1 cellular context compared by ENCODE assay signal in genomic region chr1:156295391-156295947, GRCh38.
TF ChIP-seq lines count a peak whose summit lies in the region.

TSS of gene GLMP (minus strand) at chr1:156295679. CDS start at chr1:156295645, 34 bp downstream.

TF ChIP-seq in HepG2, 621 proteins besides CTCF, POLR2A, EP300 and RAD21 (continued from another document and continues in another):
- TF ChIP-seq ZNF362 (CRISPR knock-in tag; IDR thresholded peaks at IDR 0.05; ENCODE audit: borderline replicate concordance) = peak; percentile 63; the same call in 1 of the 2 replicates
- peak; percentile 96 for TF ChIP-seq SAP130 (CRISPR knock-in tag; IDR thresholded peaks at IDR 0.05; ENCODE audit: low read depth)
- no peak for TF ChIP-seq ZBTB38 (CRISPR knock-in tag; IDR thresholded peaks at IDR 0.05)
- no peak for TF ChIP-seq MYPOP (CRISPR knock-in tag; IDR thresholded peaks at IDR 0.05)
- 0 out of 2 replicates have a peak, but pooled peaks have one; percentile 28 for TF ChIP-seq ZNF280B (CRISPR knock-in tag; IDR thresholded peaks at IDR 0.05; ENCODE audit: borderline replicate concordance)
- no peak for TF ChIP-seq ZSCAN12 (CRISPR knock-in tag; IDR thresholded peaks at IDR 0.05)
- TF ChIP-seq PHF8 (CRISPR knock-in tag; IDR thresholded peaks at IDR 0.05) = peak; percentile 71
- 0 out of 2 replicates have a peak, but pooled peaks have one; percentile 63 for TF ChIP-seq PAX8 (CRISPR knock-in tag; IDR thresholded peaks at IDR 0.05; ENCODE audit: borderline replicate concordance)
- 0 out of 2 replicates have a peak, but pooled peaks have one; percentile 33 for TF ChIP-seq MED13 (CRISPR knock-in tag; IDR thresholded peaks at IDR 0.05)
- peak; percentile 88 for TF ChIP-seq RAD51 (IDR thresholded peaks at IDR 0.05; ENCODE audit: borderline replicate concordance)
- TF ChIP-seq FOXP4 (CRISPR knock-in tag; IDR thresholded peaks at IDR 0.05) = 0 out of 2 replicates have a peak, but pooled peaks have one; percentile 9
- TF ChIP-seq CAMTA2 (CRISPR knock-in tag; IDR thresholded peaks at IDR 0.05; ENCODE audit: borderline replicate concordance) = no peak
- peak; percentile 55; the same call in 1 of the 2 replicates for TF ChIP-seq ZNF788 (CRISPR knock-in tag; IDR thresholded peaks at IDR 0.05; ENCODE audit: borderline replicate concordance)
- no peak; the same call in 1 of the 2 replicates for TF ChIP-seq DDIT3 (CRISPR knock-in tag; IDR thresholded peaks at IDR 0.05)
- no peak for TF ChIP-seq ZNF296 (CRISPR knock-in tag; conservative IDR thresholded peaks at IDR 0.05)
- no peak for TF ChIP-seq JARID2 (CRISPR knock-in tag; IDR thresholded peaks at IDR 0.05; ENCODE audit: insufficient replicate concordance)
- TF ChIP-seq ZNF878 (CRISPR knock-in tag; IDR thresholded peaks at IDR 0.05) = 0 out of 2 replicates have a peak, but pooled peaks have one; percentile 41
- 0 out of 2 replicates have a peak, but pooled peaks have one; percentile 30 for TF ChIP-seq NAIF1 (CRISPR knock-in tag; IDR thresholded peaks at IDR 0.05; ENCODE audit: borderline replicate concordance)
- peak; percentile 65; the same call in 1 of the 2 replicates for TF ChIP-seq THAP11 (CRISPR knock-in tag; IDR thresholded peaks at IDR 0.05)
- TF ChIP-seq RBM22 (optimal IDR thresholded peaks at IDR 0.05; ENCODE audit: low read length) = no peak
- TF ChIP-seq HIVEP1 (CRISPR knock-in tag; IDR thresholded peaks at IDR 0.05) = no peak
- peak; percentile 62; the same call in 1 of the 2 replicates for TF ChIP-seq YEATS4 (CRISPR knock-in tag; IDR thresholded peaks at IDR 0.05; ENCODE audit: borderline replicate concordance)
- TF ChIP-seq DMAP1 (CRISPR knock-in tag; IDR thresholded peaks at IDR 0.05) = peak; percentile 22; the same call in 1 of the 2 replicates
- TF ChIP-seq KDM5A (IDR thresholded peaks at IDR 0.05; ENCODE audit: borderline replicate concordance, low read length) = peak; percentile 96
- TF ChIP-seq PAWR (CRISPR knock-in tag; IDR thresholded peaks at IDR 0.05; ENCODE audit: borderline replicate concordance) = no peak
- TF ChIP-seq ZNF550 (CRISPR knock-in tag; IDR thresholded peaks at IDR 0.05; ENCODE audit: borderline replicate concordance) = no peak
- TF ChIP-seq PATZ1 (CRISPR knock-in tag; IDR thresholded peaks at IDR 0.05) = 0 out of 2 replicates have a peak, but pooled peaks have one; percentile 34
- no peak for TF ChIP-seq DNMT3B (CRISPR knock-in tag; conservative IDR thresholded peaks at IDR 0.05)
- TF ChIP-seq BHLHE40 (IDR thresholded peaks at IDR 0.05; ENCODE audit: low read length) = peak; percentile 34; the same call in 1 of the 2 replicates
- 0 out of 2 replicates have a peak, but pooled peaks have one; percentile 67 for TF ChIP-seq TGIF2 (CRISPR knock-in tag; IDR thresholded peaks at IDR 0.05)
- no peak for TF ChIP-seq TP53 (CRISPR knock-in tag; conservative IDR thresholded peaks at IDR 0.05)
- TF ChIP-seq ZNF687 (CRISPR knock-in tag; IDR thresholded peaks at IDR 0.05) = peak; percentile 74
- peak; percentile 93 for TF ChIP-seq TFAP4 (IDR thresholded peaks at IDR 0.05; ENCODE audit: borderline replicate concordance, low read depth)
- TF ChIP-seq XBP1 (CRISPR knock-in tag; IDR thresholded peaks at IDR 0.05) = no peak
- no peak for TF ChIP-seq TAF15 (IDR thresholded peaks at IDR 0.05; ENCODE audit: low read depth, low read length, poor library complexity, severe bottlenecking)
- no peak for TF ChIP-seq TERF1 (CRISPR knock-in tag; IDR thresholded peaks at IDR 0.05)
- peak; percentile 26; the same call in 1 of the 2 replicates for TF ChIP-seq SALL1 (CRISPR knock-in tag; IDR thresholded peaks at IDR 0.05)
- peak; percentile 67 for TF ChIP-seq RBFOX2 (IDR thresholded peaks at IDR 0.05; ENCODE audit: low read depth, low read length)
- TF ChIP-seq ZXDC (CRISPR knock-in tag; IDR thresholded peaks at IDR 0.05) = no peak
- no peak for TF ChIP-seq HIC2 (CRISPR knock-in tag; IDR thresholded peaks at IDR 0.05; ENCODE audit: low read depth)
- TF ChIP-seq ZNF501 (CRISPR knock-in tag; IDR thresholded peaks at IDR 0.05) = peak; percentile 37; the same call in 1 of the 2 replicates
